8 cellular contexts compared by ENCODE assay signal in genomic region chr7:10973061-10973941, GRCh38. TPM values are rescaled to one million over a fixed set of nuclear protein-coding genes. Genes with fewer than 3 reads are reported as not detected.
A peak's percentile ranks its signal among the peaks of the same experiment; 100 is the strongest.
DNase-seq lines count a peak whose midpoint lies in the region; ATAC-seq and TF ChIP-seq lines count a peak whose summit lies in the region.

A gene with protein sequence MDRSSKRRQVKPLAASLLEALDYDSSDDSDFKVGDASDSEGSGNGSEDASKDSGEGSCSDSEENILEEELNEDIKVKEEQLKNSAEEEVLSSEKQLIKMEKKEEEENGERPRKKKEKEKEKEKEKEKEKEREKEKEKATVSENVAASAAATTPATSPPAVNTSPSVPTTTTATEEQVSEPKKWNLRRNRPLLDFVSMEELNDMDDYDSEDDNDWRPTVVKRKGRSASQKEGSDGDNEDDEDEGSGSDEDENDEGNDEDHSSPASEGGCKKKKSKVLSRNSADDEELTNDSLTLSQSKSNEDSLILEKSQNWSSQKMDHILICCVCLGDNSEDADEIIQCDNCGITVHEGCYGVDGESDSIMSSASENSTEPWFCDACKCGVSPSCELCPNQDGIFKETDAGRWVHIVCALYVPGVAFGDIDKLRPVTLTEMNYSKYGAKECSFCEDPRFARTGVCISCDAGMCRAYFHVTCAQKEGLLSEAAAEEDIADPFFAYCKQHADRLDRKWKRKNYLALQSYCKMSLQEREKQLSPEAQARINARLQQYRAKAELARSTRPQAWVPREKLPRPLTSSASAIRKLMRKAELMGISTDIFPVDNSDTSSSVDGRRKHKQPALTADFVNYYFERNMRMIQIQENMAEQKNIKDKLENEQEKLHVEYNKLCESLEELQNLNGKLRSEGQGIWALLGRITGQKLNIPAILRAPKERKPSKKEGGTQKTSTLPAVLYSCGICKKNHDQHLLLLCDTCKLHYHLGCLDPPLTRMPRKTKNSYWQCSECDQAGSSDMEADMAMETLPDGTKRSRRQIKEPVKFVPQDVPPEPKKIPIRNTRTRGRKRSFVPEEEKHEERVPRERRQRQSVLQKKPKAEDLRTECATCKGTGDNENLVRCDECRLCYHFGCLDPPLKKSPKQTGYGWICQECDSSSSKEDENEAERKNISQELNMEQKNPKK (plus strand): TSS chr7:10973872. CDS start chr7:10974324, 452 bp downstream.

- TSS peak; percentile 95 for BruUV-seq in mammary epithelial cell (replicated peaks; lab: Mats Ljungman, UMichigan)

- TF ChIP-seq CTCF in WERI-Rb-1 (IDR thresholded peaks at IDR 0.05; ENCODE audit: low read depth, low read length) = no peak
- no peak for TF ChIP-seq CTCF in mammary epithelial cell (conservative IDR thresholded peaks at IDR 0.05 in 1 of 2, IDR thresholded peaks at IDR 0.05 in 1 of 2; ENCODE audit: extremely low read depth in 1 of 2, insufficient read depth in 1 of 2, low read depth in 1 of 2, low read length in 2 of 2)

- no peaks in the 10 kb centered on the region for H4K20me1 ChIP-seq in mammary epithelial cell (ENCODE audit: insufficient read depth, low read length)

- 13% methylated on average over 17 of the region's 39 CpGs for WGBS in mammary epithelial cell (ENCODE audit: low coverage, missing lambda C conversion rate)

- CTCF ChIA-PET in mammary epithelial cell (lab: Charles Lee; ENCODE audit: low non-redundant PET) = interaction anchor here (0.5 kb wide), 1 partner anchor 33 kb away, joined by 9 read pairs; no protein-coding TSS in a partner anchor

- peaks cover 26% of the 10 kb centered on the region for H3K36me3 ChIP-seq in WERI-Rb-1
- no peaks in the 10 kb centered on the region for H3K36me3 ChIP-seq in mammary epithelial cell (ENCODE audit: insufficient read depth, low read length)
- H3K36me3 ChIP-seq in iPS-20b (ENCODE audit: insufficient read depth, low read depth, low read length) = peaks cover 20% of the 10 kb centered on the region; the same call in 1 of the 2 replicates

- in situ Hi-C loops in ACHN (cut with HindIII; ENCODE audit: low pct_ligation_motif_present, low pct_unique_long_range_greater_than_20kb, low sequenced_read_pairs) (no loop called here), mammary epithelial cell (cut with MboI; ENCODE audit: low sequenced_read_pairs in 2 of 2) (no loop called here)

- dilution Hi-C loops in mammary epithelial cell (cut with HindIII; ENCODE audit: low sequenced_read_pairs) = no loop called here

- H3K27me3 ChIP-seq in WERI-Rb-1 (ENCODE audit: insufficient read depth, low read depth, severe bottlenecking) = no peaks in the 10 kb centered on the region
- no peaks in the 10 kb centered on the region for H3K27me3 ChIP-seq in mammary epithelial cell (ENCODE audit: insufficient read depth, low read length)
- no peaks in the 10 kb centered on the region for H3K27me3 ChIP-seq in iPS-20b (ENCODE audit: insufficient read depth, low read length)

- H3K4me2 ChIP-seq in mammary epithelial cell (ENCODE audit: insufficient read depth, low read depth, low read length) = peak within 1 kb of the TSS; percentile 91

- peaks cover 35% of the 10 kb centered on the region for H3K79me2 ChIP-seq in mammary epithelial cell (ENCODE audit: insufficient read depth, low read length)

- H3K4me1 ChIP-seq in mammary epithelial cell (ENCODE audit: insufficient read depth, low read length) = peaks cover 6% of the 10 kb centered on the region
- H3K4me1 ChIP-seq in iPS-20b (ENCODE audit: insufficient read depth, low read length) = peaks cover 9% of the 10 kb centered on the region; the same call in 1 of the 2 replicates

- H3K27ac ChIP-seq in WERI-Rb-1 (peak within 1 kb of the TSS; percentile 88), mammary epithelial cell (ENCODE audit: insufficient read depth, low read depth, low read length) (peak within 1 kb of the TSS; percentile 77), iPS-20b (ENCODE audit: low read length) (peak within 1 kb of the TSS; percentile 77), skin epidermis (peak within 1 kb of the TSS; percentile 71 to 99 (median 92))

- H2AFZ ChIP-seq in mammary epithelial cell (ENCODE audit: low read depth, low read length) = peak within 1 kb of the TSS; percentile 90

- ATAC-seq in GM18873 (IDR thresholded peaks at IDR 0.05; ENCODE audit: low FRiP score, unreplicated experiment) = peak; percentile 99
- peak; percentile 96 for ATAC-seq in HG03139 (IDR thresholded peaks at IDR 0.05; ENCODE audit: unreplicated experiment)

- intact Hi-C loops in mammary epithelial cell (cut with micrococcal nuclease) = loop anchor here (1.0 kb wide), 1 partner anchor 33 kb away; a partner anchor contains a TSS

- H3K9ac ChIP-seq in mammary epithelial cell (ENCODE audit: insufficient read depth, low read length) (peak within 1 kb of the TSS; percentile 62), iPS-20b (ENCODE audit: low read depth, low read length) (peak within 1 kb of the TSS; percentile 88)

- H3K4me3 ChIP-seq in WERI-Rb-1 (ENCODE audit: low read depth, low read length) (peak within 1 kb of the TSS; percentile 98), mammary epithelial cell (replicated peaks in 1 of 3; ENCODE audit: insufficient read depth in 1 of 3, low read depth in 2 of 3, low read length in 3 of 3) (peak within 1 kb of the TSS; percentile 83 to 97 (median 89)), iPS-20b (ENCODE audit: low read length) (peak within 1 kb of the TSS; percentile 86), skin epidermis (peak within 1 kb of the TSS; percentile 62 to 95 (median 82))

- no peaks in the 10 kb centered on the region for H3K9me3 ChIP-seq in WERI-Rb-1 (ENCODE audit: severe bottlenecking)
- no peaks in the 10 kb centered on the region for H3K9me3 ChIP-seq in mammary epithelial cell (replicated peaks; ENCODE audit: insufficient read depth, low read length)
- no peaks in the 10 kb centered on the region for H3K9me3 ChIP-seq in iPS-20b (ENCODE audit: insufficient read depth, low read depth, low read length)

- DNase-seq in ACHN = peak; percentile 100
- DNase-seq in NCI-H2227 (lab: John Stamatoyannopoulos, UW; ENCODE audit: unreplicated experiment) = peak; percentile 98
- DNase-seq in WERI-Rb-1 = peak; percentile 97
- peak; percentile 94 for DNase-seq in mammary epithelial cell

RNA-seq across cellular contexts. Expression of the gene that starts here (rescaled TPM):
- 10 to 100 TPM; 30.5 to 31.0 TPM for total RNA-seq in mammary epithelial cell
- polyA plus RNA-seq in mammary epithelial cell = 10.3 TPM
- 5.6 TPM for polyA minus RNA-seq in mammary epithelial cell

Comparison
In these comparisons a context has a peak if more than half of its experiments do, and no peak if none do; other contexts are left out.
1. Peak in every context shown above with its lines: DNase-seq, ATAC-seq, H3K4me3 ChIP-seq and H3K27ac ChIP-seq.